ENCODE assay signal across 1 cellular context in genomic region chr3:184229424-184230080, GRCh38.
TF ChIP-seq lines count a peak whose summit lies in the region.

TSS of gene VWA5B2 (plus strand) at chr3:184229585. CDS start at chr3:184230529, 944 bp downstream.

TF ChIP-seq in HEK293, 187 proteins besides CTCF, POLR2A, EP300 and RAD21 (continued from another document):
- TF ChIP-seq ZNF645 (tag by site-specific recombination; IDR thresholded peaks at IDR 0.05): no peak
- TF ChIP-seq ZNF792 (tag by site-specific recombination; IDR thresholded peaks at IDR 0.05): no peak
- no peak for TF ChIP-seq ZNF146 (tag by site-specific recombination; IDR thresholded peaks at IDR 0.05)
- no peak for TF ChIP-seq ZNF16 (tag by site-specific recombination; IDR thresholded peaks at IDR 0.05; ENCODE audit: low read depth)
- no peak for TF ChIP-seq PRDM4 (tag by site-specific recombination; IDR thresholded peaks at IDR 0.05)
- no peak for TF ChIP-seq ZNF558 (tag by site-specific recombination; IDR thresholded peaks at IDR 0.05)
- no peak for TF ChIP-seq ZNF433 (tag by site-specific recombination; IDR thresholded peaks at IDR 0.05; ENCODE audit: low read depth)
- TF ChIP-seq YY2 (tag by site-specific recombination; IDR thresholded peaks at IDR 0.05): no peak
- no peak for TF ChIP-seq ZFP69B (tag by site-specific recombination; IDR thresholded peaks at IDR 0.05)
- no peak for TF ChIP-seq ZNF610 (tag by site-specific recombination; IDR thresholded peaks at IDR 0.05; ENCODE audit: borderline replicate concordance)
- no peak for TF ChIP-seq ZSCAN5A (tag by site-specific recombination; IDR thresholded peaks at IDR 0.05)
- TF ChIP-seq ZNF626 (tag by site-specific recombination; IDR thresholded peaks at IDR 0.05): no peak
- no peak for TF ChIP-seq ZNF280D (tag by site-specific recombination; IDR thresholded peaks at IDR 0.05)
- TF ChIP-seq ZEB2 (tag by site-specific recombination; IDR thresholded peaks at IDR 0.05): peak; percentile 64
- no peak for TF ChIP-seq ZNF704 (tag by site-specific recombination; IDR thresholded peaks at IDR 0.05)
- no peak for TF ChIP-seq ZNF324 (tag by site-specific recombination; IDR thresholded peaks at IDR 0.05)
- TF ChIP-seq GLI2 (tag by site-specific recombination; IDR thresholded peaks at IDR 0.05; ENCODE audit: borderline replicate concordance, low read depth): no peak
- no peak for TF ChIP-seq MEIS1 (CRISPR knock-in tag; IDR thresholded peaks at IDR 0.05; ENCODE audit: borderline replicate concordance)
- no peak for TF ChIP-seq ZNF621 (tag by site-specific recombination; IDR thresholded peaks at IDR 0.05)
- no peak for TF ChIP-seq KLF7 (tag by site-specific recombination; IDR thresholded peaks at IDR 0.05; ENCODE audit: borderline replicate concordance)
- no peak for TF ChIP-seq AEBP2 (tag by site-specific recombination; IDR thresholded peaks at IDR 0.05; ENCODE audit: borderline replicate concordance)
- no peak for TF ChIP-seq BCL6B (tag by site-specific recombination; IDR thresholded peaks at IDR 0.05)
- no peak for TF ChIP-seq ZNF785 (tag by site-specific recombination; IDR thresholded peaks at IDR 0.05)
- no peak for TF ChIP-seq INSM2 (tag by site-specific recombination; IDR thresholded peaks at IDR 0.05)
- TF ChIP-seq ZFHX2 (tag by site-specific recombination; conservative IDR thresholded peaks at IDR 0.05): peak; percentile 90
- no peak for TF ChIP-seq ZNF624 (tag by site-specific recombination; IDR thresholded peaks at IDR 0.05)
- TF ChIP-seq GLIS2 (tag by site-specific recombination; IDR thresholded peaks at IDR 0.05): peak; percentile 90
- TF ChIP-seq ZNF19 (tag by site-specific recombination; IDR thresholded peaks at IDR 0.05; ENCODE audit: low read depth): no peak
